Comparison of ENCODE assay signal across 17 cellular contexts in genomic region chr22:34975721-34976120, GRCh38.
DNase-seq lines count a peak whose midpoint lies in the region; ATAC-seq, FAIRE-seq and TF ChIP-seq lines count a peak whose summit lies in the region.
"Had no signal": no experiment of that assay in that cellular context is flagged by ENCODE, and none has a peak within 500 bp of the region (broad histone marks: within the 10 kb centered on the region; RNA-seq: fewer than 3 reads in every experiment).

No MANE protein-coding gene starts in this region.

- no CpG with 5 or more reads among the region's 1 CpG for WGBS in HepG2 (ENCODE audit: low lambda C conversion rate)
- 20% methylated on average over 1 of the region's 1 CpG for WGBS in right lobe of liver (ENCODE audit: insufficient coverage, low coverage, low lambda C conversion rate, missing lambda C conversion rate)
- WGBS in small intestine, 3 donors: 9 to 28% (median 18%) methylated on average over 1 of the region's 1 CpG

- no TSS peak for BruUV-seq in HepG2 (replicated peaks; lab: Mats Ljungman, UMichigan)
- no TSS peak for BruUV-seq in PC-3 (replicated peaks; lab: Mats Ljungman, UMichigan)

- H3K4me1 ChIP-seq in HepG2 (ENCODE audit: insufficient read depth, low read length) (no peaks in the 10 kb centered on the region), right lobe of liver (no peaks in the 10 kb centered on the region), PC-3 (ENCODE audit: insufficient read depth, low read length) (no peaks in the 10 kb centered on the region), foreskin keratinocyte (no peaks in the 10 kb centered on the region), small intestine (ENCODE audit: control insufficient read depth in 2 of 2, insufficient read depth in 1 of 2, low read depth in 1 of 2, low read length in 1 of 2) (no peaks in the 10 kb centered on the region)

- H3K4me3 ChIP-seq in HepG2 (replicated peaks in 1 of 3; ENCODE audit: insufficient read depth in 1 of 3, low read depth in 2 of 3, low read length in 3 of 3): no peak overlapping the region
- H3K4me3 ChIP-seq in right lobe of liver: no peak overlapping the region
- no peak overlapping the region for H3K4me3 ChIP-seq in PC-3 (ENCODE audit: low read length)
- H3K4me3 ChIP-seq in small intestine (ENCODE audit: low read depth in 1 of 2, low read length in 2 of 2): no peak overlapping the region
- H3K4me3 ChIP-seq: thoracic aorta had no signal

- H2AFZ ChIP-seq in HepG2 (ENCODE audit: low read length) (no peak overlapping the region), PC-3 (ENCODE audit: low read length) (no peak overlapping the region)

- H3K4me1 Mint-ChIP-seq in activated T-helper 2 cell treated with anti-CD3 and anti-CD28 coated beads, Interferon-gamma antibody, Interleukin-2, Interleukin-4, amounts not matched to agents 10 μg/mL and 5 μg/mL and 100 μg/mL, durations not matched to agents 14 hours and 24 hours and 36 hours (ENCODE audit: low read depth): no peaks in the 10 kb centered on the region
- H3K4me1 Mint-ChIP-seq: activated CD4-positive, alpha-beta T cell treated with anti-CD3 and anti-CD28 coated beads for 36 hours; IgD-negative memory B cell; memory B cell had no signal

- H3K27me3 Mint-ChIP-seq in activated T-helper 2 cell treated with anti-CD3 and anti-CD28 coated beads, Interferon-gamma antibody, Interleukin-2, Interleukin-4, amounts not matched to agents 10 μg/mL and 5 μg/mL and 100 μg/mL, durations not matched to agents 14 hours and 24 hours and 36 hours (ENCODE audit: low read depth): no peaks in the 10 kb centered on the region
- H3K27me3 Mint-ChIP-seq: memory B cell had no signal

- TF ChIP-seq POLR2A in HepG2 (IDR thresholded peaks at IDR 0.05; ENCODE audit: insufficient read depth in 1 of 2, low read depth in 2 of 2, low read length in 2 of 2) (no peak), right lobe of liver (IDR thresholded peaks at IDR 0.05) (no peak)

- H3K4me3 Mint-ChIP-seq in activated T-helper 2 cell treated with anti-CD3 and anti-CD28 coated beads, Interferon-gamma antibody, Interleukin-2, Interleukin-4, amounts not matched to agents 10 μg/mL and 5 μg/mL and 100 μg/mL, durations not matched to agents 14 hours and 24 hours and 36 hours (ENCODE audit: low read depth): no peak overlapping the region
- H3K4me3 Mint-ChIP-seq: activated CD4-positive, alpha-beta T cell treated with anti-CD3 and anti-CD28 coated beads for 36 hours; activated T-cell treated with anti-CD3 and anti-CD28 coated beads, Interleukin-2, amount 50 U/mL, for 4 hours; memory B cell had no signal

- H3K4me2 ChIP-seq in HepG2 (ENCODE audit: low read depth, low read length) (no peak overlapping the region), PC-3 (ENCODE audit: low read length) (no peak overlapping the region)

- FAIRE-seq in HepG2 (lab: Jason Lieb, UNC) (no peak), small intestine (lab: Jason Lieb, UNC) (no peak)

- H3K9ac ChIP-seq in HepG2 (ENCODE audit: insufficient read depth, low read depth, low read length) (no peak overlapping the region), PC-3 (ENCODE audit: low read length) (no peak overlapping the region)

- H3K9me3 Mint-ChIP-seq in activated T-helper 2 cell treated with anti-CD3 and anti-CD28 coated beads, Interferon-gamma antibody, Interleukin-2, Interleukin-4, amounts not matched to agents 10 μg/mL and 5 μg/mL and 100 μg/mL, durations not matched to agents 14 hours and 24 hours and 36 hours: peaks cover 9% of the 10 kb centered on the region

- H3K36me3 ChIP-seq in HepG2 (replicated peaks in 1 of 2; ENCODE audit: control insufficient read depth in 1 of 2, insufficient read depth in 2 of 2, low read length in 2 of 2) (no peaks in the 10 kb centered on the region), right lobe of liver (no peaks in the 10 kb centered on the region), PC-3 (ENCODE audit: low read depth, low read length) (no peaks in the 10 kb centered on the region), small intestine (ENCODE audit: control insufficient read depth in 2 of 2, insufficient read depth in 2 of 2, low read length in 2 of 2) (no peaks in the 10 kb centered on the region)
- H3K36me3 ChIP-seq: thoracic aorta had no signal

- DNase-seq in HepG2 (ENCODE audit: low spot score) (no peak), right lobe of liver (no peak), PC-3 (peak; percentile 1), foreskin keratinocyte (peak in 1 of 2 donors; percentile 4), D341Med (ENCODE audit: low spot score) (no peak), small intestine (no peak)
- DNase-seq in activated T-helper 2 cell treated with anti-CD3 and anti-CD28 coated beads, Interferon-gamma antibody, Interleukin-2, Interleukin-4, amounts not matched to agents 10 μg/mL and 5 μg/mL and 100 μg/mL, durations not matched to agents 14 hours and 24 hours and 36 hours (ENCODE audit: low spot score): no peak
- DNase-seq: activated T-cell treated with anti-CD3 and anti-CD28 coated beads, Interleukin-2, amount 50 U/mL, for 4 hours; Calu3; effector memory CD4-positive, alpha-beta T cell; right cardiac atrium had no signal

- H4K20me1 ChIP-seq in HepG2 (ENCODE audit: insufficient read depth, low read length) (no peaks in the 10 kb centered on the region), PC-3 (ENCODE audit: low read length) (no peaks in the 10 kb centered on the region)

- POLR2A ChIA-PET in HepG2 (lab: Yijun Ruan, JAX): no interaction called here
- POLR2A ChIA-PET in PC-3 (lab: Charles Lee; ENCODE audit: unreplicated experiment): no interaction called here

- intact Hi-C loops in HepG2 (cut with micrococcal nuclease; ENCODE audit: unreplicated experiment) (no loop called here), right lobe of liver (cut with DNase I) (no loop called here), PC-3 (cut with micrococcal nuclease) (no loop called here)
- intact Hi-C loops in activated T-helper 2 cell treated with anti-CD3 and anti-CD28 coated beads, Interferon-gamma antibody, Interleukin-2, Interleukin-4, amounts not matched to agents 10 μg/mL and 5 μg/mL and 100 μg/mL, durations not matched to agents 14 hours and 24 hours and 36 hours (cut with micrococcal nuclease): no loop called here

- H3K79me2 ChIP-seq in HepG2 (ENCODE audit: insufficient read depth, low read length) (no peaks in the 10 kb centered on the region), PC-3 (ENCODE audit: low read length) (no peaks in the 10 kb centered on the region)

- ATAC-seq in HepG2 (peak; percentile 72), right lobe of liver (no peak), PC-3 (no peak), foreskin keratinocyte (no peak), GM19324 (IDR thresholded peaks at IDR 0.05; ENCODE audit: low FRiP score, unreplicated experiment) (no peak)
- ATAC-seq: activated CD4-positive, alpha-beta T cell treated with anti-CD3 and anti-CD28 coated beads for 36 hours; activated T-cell treated with anti-CD3 and anti-CD28 coated beads, Interleukin-2, amount 50 U/mL, for 4 hours; right cardiac atrium; Right ventricle myocardium inferior had no signal

- TF ChIP-seq CTCF in HepG2 (CRISPR knock-in tag; IDR thresholded peaks at IDR 0.05) (peak; percentile 23; the same call in 1 of the 2 replicates), right lobe of liver (IDR thresholded peaks at IDR 0.05) (no peak), PC-3 (conservative IDR thresholded peaks at IDR 0.05; ENCODE audit: low read depth, low read length) (no peak; the same call in 1 of the 2 replicates), foreskin keratinocyte (conservative IDR thresholded peaks at IDR 0.05) (peak; percentile 26)

- H3K9me2 ChIP-seq in PC-3 (replicated peaks; ENCODE audit: low read length): no peaks in the 10 kb centered on the region

- H3K27ac ChIP-seq in HepG2 (ENCODE audit: extremely low read length, insufficient read depth, low read length) (no peak overlapping the region), right lobe of liver (no peak overlapping the region), PC-3 (ENCODE audit: low read length) (no peak overlapping the region), foreskin keratinocyte (no peak overlapping the region), small intestine (ENCODE audit: low read depth in 1 of 2, low read length in 1 of 2) (no peak overlapping the region)
- H3K27ac ChIP-seq: thoracic aorta had no signal

- CTCF ChIA-PET in HepG2 (lab: Yijun Ruan, JAX; ENCODE audit: low intra/inter-chr PET ratio, low total read pairs): no interaction called here
- CTCF ChIA-PET in PC-3 (lab: Charles Lee): no interaction called here

- no peak overlapping the region for H3K27ac Mint-ChIP-seq in activated T-helper 2 cell treated with anti-CD3 and anti-CD28 coated beads, Interferon-gamma antibody, Interleukin-2, Interleukin-4, amounts not matched to agents 10 μg/mL and 5 μg/mL and 100 μg/mL, durations not matched to agents 14 hours and 24 hours and 36 hours
- H3K27ac Mint-ChIP-seq: activated CD4-positive, alpha-beta T cell treated with anti-CD3 and anti-CD28 coated beads for 36 hours; IgD-negative memory B cell; memory B cell had no signal

- in situ Hi-C loops in HepG2 (cut with HindIII; ENCODE audit: extremely low pct_ligation_motif_present, low pct_unique_long_range_greater_than_20kb): loop anchor here (25.0 kb wide), 1 partner anchor 563 kb away; no protein-coding TSS in a partner anchor

- TF ChIP-seq EP300 in HepG2 (IDR thresholded peaks at IDR 0.05; ENCODE audit: low read depth in 2 of 2, low read length in 2 of 2) (no peak), HepG2 (CRISPR knock-in tag; IDR thresholded peaks at IDR 0.05; ENCODE audit: borderline replicate concordance) (no peak)

- no peaks in the 10 kb centered on the region for H3K36me3 Mint-ChIP-seq in activated T-helper 2 cell treated with anti-CD3 and anti-CD28 coated beads, Interferon-gamma antibody, Interleukin-2, Interleukin-4, amounts not matched to agents 10 μg/mL and 5 μg/mL and 100 μg/mL, durations not matched to agents 14 hours and 24 hours and 36 hours (ENCODE audit: low read depth)
- H3K36me3 Mint-ChIP-seq: IgD-negative memory B cell, memory B cell had no signal

- no peaks in the 10 kb centered on the region for H3F3A ChIP-seq in PC-3 (ENCODE audit: low read length, unreplicated experiment)

- H3K9me3 ChIP-seq in HepG2 (ENCODE audit: low read length) (no peaks in the 10 kb centered on the region), right lobe of liver (no peaks in the 10 kb centered on the region), PC-3 (ENCODE audit: low read length) (no peaks in the 10 kb centered on the region), small intestine (ENCODE audit: control insufficient read depth, low read depth) (no peaks in the 10 kb centered on the region)
- H3K9me3 ChIP-seq: thoracic aorta had no signal

- peaks cover 2 to 16% of the 10 kb centered on the region in 2 experiments; a peak in 3 of 5 replicates for H3K27me3 ChIP-seq in HepG2 (ENCODE audit: control insufficient read depth in 1 of 2, insufficient read depth in 2 of 2, low read length in 2 of 2)
- H3K27me3 ChIP-seq in right lobe of liver: no peaks in the 10 kb centered on the region
- H3K27me3 ChIP-seq in PC-3 (ENCODE audit: low read length): no peaks in the 10 kb centered on the region
- H3K27me3 ChIP-seq in foreskin keratinocyte: no peaks in the 10 kb centered on the region
- no peaks in the 10 kb centered on the region for H3K27me3 ChIP-seq in small intestine (ENCODE audit: control insufficient read depth in 2 of 2, insufficient read depth in 2 of 2, low read length in 2 of 2)

- TF ChIP-seq RAD21 in HepG2 (CRISPR knock-in tag; IDR thresholded peaks at IDR 0.05): no peak

TF ChIP-seq in HepG2, 621 proteins besides CTCF, POLR2A, EP300 and RAD21 (continues in another document):
- peak; percentile 21; the same call in 1 of the 2 replicates for TF ChIP-seq STAG1 (CRISPR knock-in tag; IDR thresholded peaks at IDR 0.05)

Comparison
In these comparisons a context has a peak if more than half of its experiments do, and no peak if none do; other contexts are left out.
1. CTCF ChIP-seq: peak in HepG2 (single experiment) and foreskin keratinocyte (single experiment); none in right lobe of liver (0 of 4) and PC-3 (single experiment).